In genomic region chr3:46924921-46925584, GRCh38 we compare ENCODE assay signal across 13 cellular contexts. TPM values are rescaled to one million over a fixed set of nuclear protein-coding genes. Genes with fewer than 3 reads are reported as not detected.
DNase-seq lines count a peak whose midpoint lies in the region; ATAC-seq and TF ChIP-seq lines count a peak whose summit lies in the region.
"Had no signal": no experiment of that assay in that cellular context is flagged by ENCODE, and none has a peak within 500 bp of the region (broad histone marks: within the 10 kb centered on the region; RNA-seq: fewer than 3 reads in every experiment).

No MANE protein-coding gene starts in this region.

- no peak overlapping the region for H3K4me2 ChIP-seq in osteoblast (ENCODE audit: insufficient read depth, low read length)

- peaks cover 64% of the 10 kb centered on the region for H3K4me1 Mint-ChIP-seq in dendritic cell treated with granulocyte-macrophage colony-stimulating factor and Interleukin-4, amounts not matched to agents 40 ng/mL and 50 ng/mL, for 4 days (ENCODE audit: low read depth)

- peaks cover 49% of the 10 kb centered on the region for H4K20me1 ChIP-seq in osteoblast (ENCODE audit: insufficient read depth, low read length)

- H3K9me3 ChIP-seq in left ventricle myocardium inferior (replicated peaks) (no peaks in the 10 kb centered on the region), osteoblast (ENCODE audit: low read depth, low read length) (no peaks in the 10 kb centered on the region)

- peaks cover 52% of the 10 kb centered on the region for H3K36me3 ChIP-seq in left ventricle myocardium inferior
- peaks cover 68% of the 10 kb centered on the region for H3K36me3 ChIP-seq in osteoblast (ENCODE audit: insufficient read depth, low read length)

- H3K27me3 Mint-ChIP-seq in dendritic cell treated with granulocyte-macrophage colony-stimulating factor and Interleukin-4, amounts not matched to agents 40 ng/mL and 50 ng/mL, for 4 days, result no peaks in the 10 kb centered on the region

- H3K27me3 ChIP-seq in left ventricle myocardium inferior (ENCODE audit: low read depth) (no peaks in the 10 kb centered on the region), osteoblast (ENCODE audit: insufficient read depth, low read length) (no peaks in the 10 kb centered on the region)

- H3K36me3 Mint-ChIP-seq in dendritic cell treated with granulocyte-macrophage colony-stimulating factor and Interleukin-4, amounts not matched to agents 40 ng/mL and 50 ng/mL, for 4 days (ENCODE audit: low read depth), result peaks cover 77% of the 10 kb centered on the region

- H3K27ac Mint-ChIP-seq in dendritic cell treated with granulocyte-macrophage colony-stimulating factor and Interleukin-4, amounts not matched to agents 40 ng/mL and 50 ng/mL, for 4 days, result peak overlapping the region; percentile 62

- ATAC-seq in Right ventricle myocardium superior (ENCODE audit: poor library complexity) (no peak), HG03520 (IDR thresholded peaks at IDR 0.05; ENCODE audit: unreplicated experiment) (no peak), GM19328 (IDR thresholded peaks at IDR 0.05; ENCODE audit: unreplicated experiment) (no peak)

- intact Hi-C loops in left ventricle myocardium inferior (cut with micrococcal nuclease) (loop anchor here (5.0 kb wide), 1 partner anchor 72 kb away; no protein-coding TSS in a partner anchor), Right ventricle myocardium superior (cut with DNase I) (no loop called here)
- intact Hi-C loops in dendritic cell treated with granulocyte-macrophage colony-stimulating factor and Interleukin-4, amounts not matched to agents 40 ng/mL and 50 ng/mL, for 4 days (cut with micrococcal nuclease), result loop anchor here (2.0 to 5.0 kb wide), 2 partner anchors 52 to 74 kb away; partner anchors contain the start of genes CCDC12 and NBEAL2

- no peak for DNase-seq in left ventricle myocardium inferior
- DNase-seq in Right ventricle myocardium superior, result no peak
- DNase-seq in osteoblast (ENCODE audit: insufficient read length, low spot score, missing footprints), result peak; percentile 68
- DNase-seq in stimulated activated CD4-positive, alpha-beta T cell treated with anti-CD3 and anti-CD28 coated beads, Interleukin-4, amount 100 ng/mL, for 24 hours, result no peak
- no peak for DNase-seq in NCI-H187 (lab: John Stamatoyannopoulos, UW)
- DNase-seq: activated naive CD4-positive, alpha-beta T cell treated with anti-CD3 and anti-CD28 coated beads, Interleukin-2, amount 50 U/mL, for 16 hours; central memory CD4-positive, alpha-beta T cell; H9; NCI-H187 treated with DMSO at 0.1 percent for 48 hours; T1000 had no signal

- H3K27ac ChIP-seq in left ventricle myocardium inferior (replicated peaks) (peak overlapping the region; percentile 90), osteoblast (ENCODE audit: low read depth, low read length) (no peak overlapping the region)

- H3K9me3 Mint-ChIP-seq in dendritic cell treated with granulocyte-macrophage colony-stimulating factor and Interleukin-4, amounts not matched to agents 40 ng/mL and 50 ng/mL, for 4 days, result peaks cover 11% of the 10 kb centered on the region
- H3K9me3 Mint-ChIP-seq: H9 had no signal

- H3K4me1 ChIP-seq in left ventricle myocardium inferior, result peaks cover 72% of the 10 kb centered on the region
- peaks cover 8% of the 10 kb centered on the region for H3K4me1 ChIP-seq in osteoblast (ENCODE audit: insufficient read depth, low read length)

- H3K4me3 Mint-ChIP-seq in dendritic cell treated with granulocyte-macrophage colony-stimulating factor and Interleukin-4, amounts not matched to agents 40 ng/mL and 50 ng/mL, for 4 days, result no peak overlapping the region
- H3K4me3 Mint-ChIP-seq: H9 had no signal

- H3K4me3 ChIP-seq in left ventricle myocardium inferior (no peak overlapping the region), osteoblast (ENCODE audit: insufficient read depth, low read length) (no peak overlapping the region)

- TF ChIP-seq CTCF in left ventricle myocardium inferior (IDR thresholded peaks at IDR 0.05; ENCODE audit: borderline replicate concordance), result no peak
- TF ChIP-seq CTCF in osteoblast (IDR thresholded peaks at IDR 0.05; ENCODE audit: extremely low read depth, low read depth, low read length), result no peak

- no peak overlapping the region for H2AFZ ChIP-seq in osteoblast (ENCODE audit: low read length)

- H3K79me2 ChIP-seq in osteoblast (ENCODE audit: insufficient read depth, low read length), result peaks cover 58% of the 10 kb centered on the region

RNA-seq across cellular contexts. Expression of gene PTH1R, which starts 47.5 kb away (rescaled TPM):
- total RNA-seq in left ventricle myocardium inferior (6.4 TPM), Right ventricle myocardium superior (11.8 TPM), osteoblast (0.29 and 0.36 TPM in 2 replicates)

RNA-seq across cellular contexts. Expression of gene CCDC12, which starts 51.5 kb away (rescaled TPM):
- total RNA-seq in left ventricle myocardium inferior, result 31.0 TPM
- total RNA-seq in Right ventricle myocardium superior, result 29.2 TPM
- 17.4 and 20.6 TPM in 2 replicates for total RNA-seq in osteoblast

RNA-seq across cellular contexts. Expression of gene NBEAL2, which starts 54.4 kb away (rescaled TPM):
- 12.6 TPM for total RNA-seq in left ventricle myocardium inferior
- 11.7 TPM for total RNA-seq in Right ventricle myocardium superior
- total RNA-seq in osteoblast, result 2.1 and 4.3 TPM in 2 replicates
